20 cellular contexts compared by ENCODE assay signal in the genomic region with DNA sequence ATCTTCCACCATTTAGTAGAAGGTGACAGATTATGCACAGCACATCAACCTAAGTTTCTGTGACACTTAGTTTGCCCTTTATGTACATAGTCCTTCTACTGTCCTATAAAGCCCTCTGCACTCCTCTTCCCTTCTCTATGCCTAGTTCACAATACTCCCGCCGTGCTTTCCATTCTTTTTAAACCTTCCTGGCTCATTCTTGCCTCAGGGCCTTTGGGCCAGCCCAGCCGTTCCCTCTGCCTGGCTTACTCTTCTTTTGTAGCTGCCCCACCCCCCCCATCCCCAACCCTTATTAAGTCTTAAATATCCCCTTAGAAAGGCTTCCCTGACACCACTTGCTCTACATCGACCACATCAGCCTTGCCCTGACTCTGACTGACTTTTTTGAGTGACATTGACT. TPM values are rescaled to one million over a fixed set of nuclear protein-coding genes. Genes with fewer than 3 reads are reported as not detected.
DNase-seq lines count a peak whose midpoint lies in the region; ATAC-seq and TF ChIP-seq lines count a peak whose summit lies in the region.
"Had no signal": no experiment of that assay in that cellular context is flagged by ENCODE, and none has a peak within 500 bp of the region (broad histone marks: within the 10 kb centered on the region; RNA-seq: fewer than 3 reads in every experiment).

No MANE protein-coding gene starts in this region.

- H3F3A ChIP-seq in neural progenitor cell (ENCODE audit: low read depth) = no peaks in the 10 kb centered on the region

- H3K4me1 ChIP-seq in heart left ventricle = peaks cover 0 to 70% (median 44%) of the 10 kb centered on the region in 12 donors
- peaks cover 34% of the 10 kb centered on the region for H3K4me1 ChIP-seq in HUES48 (ENCODE audit: control insufficient read depth, insufficient read depth, low read length)
- H3K4me1 ChIP-seq in neural progenitor cell = peaks cover 16% of the 10 kb centered on the region

- H3K27me3 ChIP-seq in heart left ventricle (no peaks in the 10 kb centered on the region), HUES48 (ENCODE audit: control insufficient read depth, insufficient read depth, low read length) (no peaks in the 10 kb centered on the region), neural progenitor cell (no peaks in the 10 kb centered on the region)
- H3K27me3 ChIP-seq: BLaER1 treated with 17β-estradiol and CSF1 and Interleukin-3, amounts not matched to agents 10 nM and 100 nM had no signal

- H3K4me3 ChIP-seq in heart left ventricle = no peak overlapping the region
- H3K4me3 ChIP-seq in HUES48 (ENCODE audit: low read depth, low read length) = no peak overlapping the region
- H3K4me3 ChIP-seq in neural progenitor cell = no peak overlapping the region
- H3K4me3 ChIP-seq: BLaER1 treated with 17β-estradiol and CSF1 and Interleukin-3, amounts not matched to agents 10 nM and 100 nM had no signal

- H3K9me3 ChIP-seq in heart left ventricle (no peaks in the 10 kb centered on the region), HUES48 (ENCODE audit: control insufficient read depth, insufficient read depth, low read length) (no peaks in the 10 kb centered on the region), neural progenitor cell (ENCODE audit: low read depth) (no peaks in the 10 kb centered on the region)
- H3K9me3 ChIP-seq: BLaER1 treated with 17β-estradiol and CSF1 and Interleukin-3, amounts not matched to agents 10 nM and 100 nM had no signal

- TF ChIP-seq CTCF in heart left ventricle (IDR thresholded peaks at IDR 0.05) (no peak), neural progenitor cell (IDR thresholded peaks at IDR 0.05) (no peak), GM13976 (IDR thresholded peaks at IDR 0.05; ENCODE audit: borderline replicate concordance, control extremely low read depth, extremely low read depth, insufficient read depth, missing control alignments) (no peak)

- in situ Hi-C loops in GM13976 (cut with MboI; ENCODE audit: low sequenced_read_pairs, unreplicated experiment) = no loop called here

- DNase-seq in heart left ventricle = no peak
- DNase-seq in left ventricle myocardium superior = no peak
- DNase-seq in ecto neural progenitor cell (ENCODE audit: low spot score) = peak; percentile 46
- peak; percentile 35 for DNase-seq in neural progenitor cell (ENCODE audit: low spot score)
- DNase-seq in GM13976 (ENCODE audit: low spot score) = no peak
- DNase-seq: 8988T; CD8-positive, alpha-beta T cell; GDM1; H7; MV-4-11; NCI-H1105 treated with DMSO at 0.1 percent for 48 hours; NCI-H187; NCI-H446; NCI-H526; SHP77 had no signal

- H3K27ac ChIP-seq in heart left ventricle (peak overlapping the region in 11 of 12 donors; percentile 5 to 51 (median 30)), HUES48 (ENCODE audit: low read depth, low read length) (peak overlapping the region; percentile 51), neural progenitor cell (no peak overlapping the region)
- H3K27ac ChIP-seq: BLaER1 treated with 17β-estradiol and CSF1 and Interleukin-3, amounts not matched to agents 10 nM and 100 nM had no signal

- H2AFZ ChIP-seq in neural progenitor cell (replicated peaks) = peak overlapping the region; percentile 49

- no peak overlapping the region for H3K9ac ChIP-seq in HUES48 (ENCODE audit: low read depth, low read length)
- H3K9ac ChIP-seq in neural progenitor cell = no peak overlapping the region
- H3K9ac ChIP-seq: BLaER1 treated with 17β-estradiol and CSF1 and Interleukin-3, amounts not matched to agents 10 nM and 100 nM had no signal

- no peaks in the 10 kb centered on the region for H3K9me3 Mint-ChIP-seq in neural progenitor cell
- H3K9me3 Mint-ChIP-seq: CD8-positive, alpha-beta T cell had no signal

- H3K36me3 Mint-ChIP-seq in neural progenitor cell = no peaks in the 10 kb centered on the region
- H3K36me3 Mint-ChIP-seq: CD8-positive, alpha-beta T cell; IgD-negative memory B cell had no signal

- H3K4me1 Mint-ChIP-seq in neural progenitor cell = no peaks in the 10 kb centered on the region
- H3K4me1 Mint-ChIP-seq: IgD-negative memory B cell had no signal

- H3K4me3 Mint-ChIP-seq in neural progenitor cell = no peak overlapping the region
- H3K4me3 Mint-ChIP-seq: CD8-positive, alpha-beta T cell; IgD-negative memory B cell had no signal

- H4K20me1 ChIP-seq in neural progenitor cell (ENCODE audit: low read depth) = no peaks in the 10 kb centered on the region
- H4K20me1 ChIP-seq: BLaER1 treated with 17β-estradiol and CSF1 and Interleukin-3, amounts not matched to agents 10 nM and 100 nM had no signal

- H3K36me3 ChIP-seq in heart left ventricle (peaks cover 0 to 14% (median 0%) of the 10 kb centered on the region in 9 donors), HUES48 (ENCODE audit: control insufficient read depth, insufficient read depth, low read length) (no peaks in the 10 kb centered on the region), neural progenitor cell (no peaks in the 10 kb centered on the region)
- H3K36me3 ChIP-seq: BLaER1 treated with 17β-estradiol and CSF1 and Interleukin-3, amounts not matched to agents 10 nM and 100 nM had no signal

- H3K27ac Mint-ChIP-seq in neural progenitor cell = no peak overlapping the region
- H3K27ac Mint-ChIP-seq: CD8-positive, alpha-beta T cell; IgD-negative memory B cell had no signal

- H3K27me3 Mint-ChIP-seq in neural progenitor cell (ENCODE audit: insufficient read depth, low read depth) = no peaks in the 10 kb centered on the region

- WGBS in heart left ventricle, 4 donors = 66 to 71% (median 67%) methylated on average over 4 of the region's 4 CpGs

- ATAC-seq in heart left ventricle (no peak), left ventricle myocardium superior (no peak), GM21381 (IDR thresholded peaks at IDR 0.05; ENCODE audit: unreplicated experiment) (no peak), GM21526 (IDR thresholded peaks at IDR 0.05; ENCODE audit: low FRiP score, unreplicated experiment) (no peak)
- ATAC-seq: CD8-positive, alpha-beta T cell had no signal

- H3K4me2 ChIP-seq in neural progenitor cell = no peak overlapping the region
- H3K4me2 ChIP-seq: BLaER1 treated with 17β-estradiol and CSF1 and Interleukin-3, amounts not matched to agents 10 nM and 100 nM had no signal

- no peak for TF ChIP-seq POLR2A in heart left ventricle (IDR thresholded peaks at IDR 0.05)

- intact Hi-C loops in heart left ventricle (cut with DNase I) = loop anchor here in 2 of 10 donors (10.0 kb wide), 1 partner anchor 137 kb away; no protein-coding TSS in a partner anchor
- intact Hi-C loops in left ventricle myocardium superior (cut with micrococcal nuclease) = no loop called here

- no peaks in the 10 kb centered on the region for H3K79me2 ChIP-seq in neural progenitor cell (ENCODE audit: low read depth)

RNA-seq across cellular contexts. Expression of a gene that starts 33.0 kb away (rescaled TPM):
- total RNA-seq in heart left ventricle (100 to 1,000 TPM in 1 of 9 donors, 10 to 100 TPM in 8; 19.2 to 117 (median 29.8) TPM), left ventricle myocardium superior (23.1 TPM), neural progenitor cell (ENCODE audit: low replicate concordance) (0.87 and 1.1 TPM in 2 replicates)
- 10 to 100 TPM in 1 of 2 donors, 1 to 10 TPM in 1; 2.6 to 55.7 TPM for polyA plus RNA-seq in heart left ventricle
- total RNA-seq: CD8-positive, alpha-beta T cell had no signal
- polyA plus RNA-seq: IgD-negative memory B cell had no signal

Comparison
In these comparisons a context has a peak if more than half of its experiments do, and no peak if none do; other contexts are left out.
1. DNase-seq: peak in ecto neural progenitor cell (single experiment) and neural progenitor cell (single experiment); none in heart left ventricle (0 of 5), left ventricle myocardium superior (single experiment) and GM13976 (single experiment).